9 cellular contexts compared by ENCODE assay signal in the genomic region with DNA sequence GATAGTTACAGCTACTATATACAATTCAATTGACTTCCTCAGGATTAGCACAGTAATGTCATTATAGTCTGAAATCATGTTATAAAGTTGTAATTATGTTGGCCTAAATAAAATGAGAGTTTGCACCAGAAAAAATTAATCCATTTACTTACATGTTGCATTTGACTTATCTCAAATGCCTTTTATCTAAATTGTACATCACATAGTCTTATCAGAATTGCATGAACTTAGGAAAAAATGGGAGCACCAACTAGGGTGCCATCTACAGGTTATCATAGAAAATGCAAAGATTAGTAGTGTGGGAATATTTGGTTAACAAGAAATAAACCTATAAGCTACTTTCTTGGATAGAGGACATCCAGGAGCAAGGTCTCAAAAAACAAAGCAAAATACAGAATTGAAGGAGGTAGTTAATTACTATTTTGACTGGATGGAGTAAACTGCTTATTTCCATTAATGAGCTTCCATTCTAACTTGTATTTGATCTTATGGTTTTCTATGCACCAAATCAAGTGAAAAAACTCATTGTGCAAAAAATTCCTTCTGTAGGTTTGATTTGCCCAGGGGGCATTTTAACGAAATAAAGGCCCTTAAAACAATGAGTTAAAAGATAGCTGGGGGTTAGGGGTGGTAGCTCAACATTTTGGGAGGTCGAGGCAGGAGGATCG.
A peak's percentile ranks its signal among the peaks of the same experiment; 100 is the strongest.
DNase-seq lines count a peak whose midpoint lies in the region; ATAC-seq and TF ChIP-seq lines count a peak whose summit lies in the region.
"Had no signal": no experiment of that assay in that cellular context is flagged by ENCODE, and none has a peak within 500 bp of the region (broad histone marks: within the 10 kb centered on the region; RNA-seq: fewer than 3 reads in every experiment).

No MANE protein-coding gene starts in this region.

- H3K9me3 Mint-ChIP-seq in type B pancreatic cell: peaks cover 8% of the 10 kb centered on the region

- no peaks in the 10 kb centered on the region for H3K36me3 ChIP-seq in heart right ventricle

- 54 to 59% methylated on average over 3 of the region's 3 CpGs for WGBS in heart right ventricle, 2 donors

- H3K27ac ChIP-seq in heart right ventricle: no peak overlapping the region

- H3K27me3 ChIP-seq in heart right ventricle: peaks cover 0 to 14% (median 0%) of the 10 kb centered on the region in 7 donors

- DNase-seq in heart right ventricle: no peak
- no peak for DNase-seq in left cardiac atrium
- DNase-seq in OCI-M1 (lab: John Stamatoyannopoulos, UW): peak; percentile 76
- DNase-seq in fibroblast of the aortic adventitia (ENCODE audit: low read depth): peak; percentile 39
- DNase-seq in type B pancreatic cell (ENCODE audit: extremely low spot score, unreplicated experiment): no peak
- no peak for DNase-seq in T-helper 1 cell
- DNase-seq in cerebellar nuclear complex (lab: John Stamatoyannopoulos, UW): no peak
- DNase-seq: NCI-H510A had no signal

- ATAC-seq in heart right ventricle: no peak
- ATAC-seq in left cardiac atrium: no peak
- ATAC-seq in HG03439 (IDR thresholded peaks at IDR 0.05; ENCODE audit: unreplicated experiment): no peak

- H3K27ac Mint-ChIP-seq in type B pancreatic cell: no peak overlapping the region

- TF ChIP-seq CTCF in heart right ventricle (IDR thresholded peaks at IDR 0.05): peak in 7 of 9 donors; percentile 27 to 56 (median 39)
- peak; percentile 64 for TF ChIP-seq CTCF in fibroblast of the aortic adventitia (IDR thresholded peaks at IDR 0.05; ENCODE audit: insufficient read depth, low read length)
- TF ChIP-seq CTCF in type B pancreatic cell (conservative IDR thresholded peaks at IDR 0.05): peak; percentile 67

- H3K27me3 Mint-ChIP-seq in type B pancreatic cell: peaks cover 38% of the 10 kb centered on the region

- H3K4me1 Mint-ChIP-seq in type B pancreatic cell (ENCODE audit: unreplicated experiment): no peaks in the 10 kb centered on the region

- H3K9me3 ChIP-seq in heart right ventricle: peaks cover 0 to 21% (median 7%) of the 10 kb centered on the region in 11 donors

- intact Hi-C loops in heart right ventricle (cut with DNase I): no loop called here
- intact Hi-C loops in left cardiac atrium (cut with DNase I): no loop called here

- no peaks in the 10 kb centered on the region for H3K36me3 Mint-ChIP-seq in type B pancreatic cell

- H3K4me3 Mint-ChIP-seq in type B pancreatic cell: no peak overlapping the region

- no peaks in the 10 kb centered on the region for H3K4me1 ChIP-seq in heart right ventricle

- H3K4me3 ChIP-seq in heart right ventricle: no peak overlapping the region
- no peak overlapping the region for H3K4me3 ChIP-seq in fibroblast of the aortic adventitia (ENCODE audit: low read depth, low read length)

Comparison
In these comparisons a context has a peak if more than half of its experiments do, and no peak if none do; other contexts are left out.
1. DNase-seq: peak in OCI-M1 (single experiment) and fibroblast of the aortic adventitia (single experiment); none in heart right ventricle (0 of 2), left cardiac atrium (single experiment), type B pancreatic cell (single experiment), T-helper 1 cell (0 of 5) and cerebellar nuclear complex (0 of 2).
2. Peak in every context shown above with its lines, with median percentiles within 50 percentile points of each other: CTCF ChIP-seq.